In the genomic region with DNA sequence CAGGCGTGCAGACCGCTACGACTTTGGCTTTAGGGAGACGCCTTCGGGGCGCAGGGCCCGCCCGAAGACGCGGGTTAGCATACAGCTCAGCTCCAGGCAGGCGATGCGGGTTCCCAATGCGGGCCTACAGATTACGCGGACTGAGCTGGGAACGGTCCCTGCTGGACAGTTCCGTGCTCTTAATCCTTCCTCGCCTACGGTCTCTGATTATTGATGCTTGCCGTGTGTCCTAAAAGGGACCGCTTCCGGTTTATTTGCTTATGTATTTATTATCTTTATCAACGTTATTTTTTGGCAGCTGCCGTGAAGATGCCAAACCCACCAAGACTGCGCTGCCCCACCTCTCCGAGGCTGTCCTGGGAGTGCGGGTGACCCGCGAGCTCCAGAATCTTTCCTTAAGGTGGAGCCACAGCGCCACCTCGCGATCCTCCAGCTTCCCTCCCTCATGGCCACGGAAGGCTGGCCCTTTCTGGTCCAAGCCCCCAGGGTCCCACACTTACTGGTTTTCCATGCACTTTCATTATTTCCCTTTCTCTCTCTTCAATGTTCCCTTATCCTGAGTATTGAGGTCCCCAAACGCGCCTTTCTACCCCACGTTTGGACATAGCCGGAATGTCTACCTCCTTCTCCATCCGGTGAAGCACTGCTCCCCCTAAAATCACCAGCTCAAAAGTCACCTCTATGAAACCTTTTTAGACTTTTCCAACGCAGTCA, we compare ENCODE assay signal across 8 cellular contexts. TPM values are rescaled to one million over a fixed set of nuclear protein-coding genes. Genes with fewer than 3 reads are reported as not detected.
A peak's percentile ranks its signal among the peaks of the same experiment; 100 is the strongest.
DNase-seq lines count a peak whose midpoint lies in the region; ATAC-seq and TF ChIP-seq lines count a peak whose summit lies in the region.

No MANE protein-coding gene starts in this region.

- H3K9me3 ChIP-seq in fibroblast of lung (ENCODE audit: control insufficient read depth, insufficient read depth, low read depth, low read length): no peaks in the 10 kb centered on the region

- H2AFZ ChIP-seq in fibroblast of lung (ENCODE audit: low read length): no peak overlapping the region

- H3K4me3 ChIP-seq in BJ (ENCODE audit: low read depth, low read length): peak overlapping the region; percentile 27
- peak overlapping the region in 3 of 4 experiments; percentile 7 to 47 (median 46) for H3K4me3 ChIP-seq in fibroblast of lung (replicated peaks in 1 of 4; ENCODE audit: control extremely low read depth in 1 of 4, insufficient read depth in 1 of 4, low read depth in 3 of 4, low read length in 4 of 4)

- in situ Hi-C loops in GM18951 (cut with MboI; ENCODE audit: low sequenced_read_pairs, unreplicated experiment): loop anchor here (5.0 to 10.0 kb wide), 3 partner anchors 162 to 409 kb away; no protein-coding TSS in a partner anchor

- H3K4me2 ChIP-seq in fibroblast of lung (ENCODE audit: extremely low read depth, insufficient read depth, low read length): peak overlapping the region; percentile 66

- TF ChIP-seq POLR2A in GM18951 (IDR thresholded peaks at IDR 0.05; ENCODE audit: extremely low read depth, insufficient read depth, insufficient read length): peak; percentile 25

- CTCF ChIA-PET in BJ (lab: Yijun Ruan, JAX): interaction anchor here (0.5 to 10.8 kb wide), 48 partner anchors 9 to 1346 kb away, joined by 3 to 237 read pairs (median 4); no protein-coding TSS in a partner anchor

- DNase-seq in BJ (ENCODE audit: low read depth): no peak
- DNase-seq in NOMO-1 treated with dmso at 0.1 percent for 144 hours (lab: John Stamatoyannopoulos, UW; ENCODE audit: unreplicated experiment): peak; percentile 39
- DNase-seq in activated T-cell treated with anti-CD3 and anti-CD28 coated beads, Interleukin-2, amount 50 U/mL, for 1 hour: peak; percentile 78
- peak; percentile 53 to 75 for DNase-seq in fibroblast of lung (ENCODE audit: low read depth in 2 of 2)
- DNase-seq in nephron progenitor cell: peak; percentile 91
- DNase-seq in stromal cell of bone marrow (ENCODE audit: low read depth): peak; percentile 65

- H3K27me3 Mint-ChIP-seq in nephron progenitor cell (ENCODE audit: low read depth, poor library complexity): peaks cover 92% of the 10 kb centered on the region

- H4K20me1 ChIP-seq in fibroblast of lung (ENCODE audit: control insufficient read depth, extremely low read depth, insufficient read depth, low read length): no peaks in the 10 kb centered on the region

- H3K27ac Mint-ChIP-seq in nephron progenitor cell: no peak overlapping the region

- peaks cover 3% of the 10 kb centered on the region for H3K79me2 ChIP-seq in fibroblast of lung (ENCODE audit: control insufficient read depth, insufficient read depth, low read length)

- peaks cover 3% of the 10 kb centered on the region for H3K4me1 ChIP-seq in fibroblast of lung (ENCODE audit: control insufficient read depth, extremely low read depth, insufficient read depth, low read length)

- H3K36me3 ChIP-seq in BJ (ENCODE audit: control insufficient read depth, insufficient read depth, low read length) (no peaks in the 10 kb centered on the region), fibroblast of lung (ENCODE audit: control insufficient read depth, insufficient read depth, low read length) (no peaks in the 10 kb centered on the region)

- peak overlapping the region; percentile 89 for H3K4me3 Mint-ChIP-seq in nephron progenitor cell

- H3K36me3 Mint-ChIP-seq in nephron progenitor cell (ENCODE audit: low read depth): no peaks in the 10 kb centered on the region

- no peak overlapping the region for H3K27ac ChIP-seq in fibroblast of lung (ENCODE audit: insufficient read depth, low read length)

- H3K27me3 ChIP-seq in BJ (ENCODE audit: control insufficient read depth, insufficient read depth, low read length) (peaks cover 23% of the 10 kb centered on the region), fibroblast of lung (ENCODE audit: control insufficient read depth, insufficient read depth, low read length) (peaks cover 21% of the 10 kb centered on the region)

- no peaks in the 10 kb centered on the region for H3K9me3 Mint-ChIP-seq in nephron progenitor cell

- peak; percentile 91 for TF ChIP-seq CTCF in BJ (IDR thresholded peaks at IDR 0.05; ENCODE audit: insufficient read depth, low read depth, low read length)
- peak; percentile 91 to 95 for TF ChIP-seq CTCF in fibroblast of lung (conservative IDR thresholded peaks at IDR 0.05 in 1 of 2, IDR thresholded peaks at IDR 0.05 in 1 of 2; ENCODE audit: low read depth in 1 of 2, low read length in 2 of 2)
- peak; percentile 95 for TF ChIP-seq CTCF in nephron progenitor cell (IDR thresholded peaks at IDR 0.05)

- ATAC-seq in HG03175 (IDR thresholded peaks at IDR 0.05; ENCODE audit: unreplicated experiment): peak; percentile 68

- POLR2A ChIA-PET in BJ (lab: Charles Lee): interaction anchor here (0.7 kb wide), 1 partner anchor 1048 kb away, joined by 9 read pairs; no protein-coding TSS in a partner anchor

- H3K9ac ChIP-seq in fibroblast of lung (ENCODE audit: insufficient read depth, low read length): no peak overlapping the region

- peaks cover 55% of the 10 kb centered on the region for H3K4me1 Mint-ChIP-seq in nephron progenitor cell

RNA-seq across cellular contexts. Expression of a gene that starts 7.0 kb away (rescaled TPM):
- polyA plus RNA-seq in BJ (2011; rRNA removed): 1.7 and 2.7 TPM in 2 replicates
- polyA minus RNA-seq in BJ (2011; rRNA and poly(A)+ RNA removed): 4.1 and 5.5 TPM in 2 replicates
- 0.99 and 2.1 TPM in 2 replicates for total RNA-seq in fibroblast of lung
- 2.6 and 18.3 TPM in 2 replicates for polyA plus RNA-seq in fibroblast of lung
- 1.9 and 19.2 TPM in 2 replicates for polyA plus RNA-seq in fibroblast of lung (2012)
- 13.0 and 97.7 TPM in 2 replicates for polyA minus RNA-seq in fibroblast of lung (ENCODE audit: low replicate concordance)
